In genomic region chr9:105690742-105691141, GRCh38 we compare ENCODE assay signal across 10 cellular contexts.
DNase-seq lines count a peak whose midpoint lies in the region; ATAC-seq and TF ChIP-seq lines count a peak whose summit lies in the region.
"Had no signal": no experiment of that assay in that cellular context is flagged by ENCODE, and none has a peak within 500 bp of the region (broad histone marks: within the 10 kb centered on the region; RNA-seq: fewer than 3 reads in every experiment).

No MANE protein-coding gene starts in this region.

- no peaks in the 10 kb centered on the region for H3K36me3 ChIP-seq in SU-DHL-6 (ENCODE audit: low read length)

- H3K9me3 ChIP-seq in SU-DHL-6 (ENCODE audit: insufficient read depth, low read length) = no peaks in the 10 kb centered on the region

- no peaks in the 10 kb centered on the region for H4K20me1 ChIP-seq in SU-DHL-6 (ENCODE audit: low read depth, low read length)

- DNase-seq in ACHN (peak; percentile 30), GM10266 (ENCODE audit: extremely low spot score) (no peak), foreskin fibroblast (peak; percentile 10 to 48), cerebellar cortex (ENCODE audit: low spot score) (no peak), islet precursor cell (no peak)
- DNase-seq: GF-D8, NCI-H1092 had no signal

- no peak overlapping the region for H3K27ac ChIP-seq in SU-DHL-6 (ENCODE audit: low read depth, low read length)

- H3K4me3 ChIP-seq in SU-DHL-6 (ENCODE audit: insufficient read depth, low read length, poor library complexity, severe bottlenecking) (no peak overlapping the region), foreskin fibroblast (ENCODE audit: low read depth in 1 of 2, low read length in 2 of 2) (no peak overlapping the region)

- peak; percentile 15 for TF ChIP-seq CTCF in GM10266 (IDR thresholded peaks at IDR 0.05; ENCODE audit: control insufficient read depth, insufficient read depth, low read depth, missing control alignments)
- TF ChIP-seq CTCF in SU-DHL-6 (IDR thresholded peaks at IDR 0.05; ENCODE audit: insufficient read depth, low read length, poor library complexity, severe bottlenecking) = peak; percentile 21
- TF ChIP-seq CTCF in foreskin fibroblast (IDR thresholded peaks at IDR 0.05; ENCODE audit: low read depth, low read length) = peak; percentile 57

- H3K79me2 ChIP-seq in SU-DHL-6 (ENCODE audit: insufficient read depth, low read length) = peaks cover 3% of the 10 kb centered on the region; the same call in 1 of the 2 replicates

- in situ Hi-C loops in ACHN (cut with HindIII; ENCODE audit: low pct_ligation_motif_present, low pct_unique_long_range_greater_than_20kb, low sequenced_read_pairs) = no loop called here

- ATAC-seq in HG02678 (IDR thresholded peaks at IDR 0.05; ENCODE audit: unreplicated experiment) = no peak
- ATAC-seq in GM18858 (IDR thresholded peaks at IDR 0.05; ENCODE audit: unreplicated experiment) = no peak

- no peak overlapping the region for H2AFZ ChIP-seq in SU-DHL-6 (ENCODE audit: low read depth, low read length, severe bottlenecking)

- no peaks in the 10 kb centered on the region for H3K9me2 ChIP-seq in SU-DHL-6 (replicated peaks; ENCODE audit: insufficient read depth, low read length)

- no peaks in the 10 kb centered on the region for H3F3A ChIP-seq in SU-DHL-6 (ENCODE audit: insufficient read depth)

- no peak overlapping the region for H3K9ac ChIP-seq in SU-DHL-6 (ENCODE audit: low read length)

- H3K4me2 ChIP-seq in SU-DHL-6 (ENCODE audit: low read depth, low read length, poor library complexity, severe bottlenecking) = no peak overlapping the region

- no peaks in the 10 kb centered on the region for H3K27me3 ChIP-seq in SU-DHL-6 (ENCODE audit: low read length)

Comparison
In these comparisons a context has a peak if more than half of its experiments do, and no peak if none do; other contexts are left out.
1. DNase-seq: peak in ACHN (single experiment) and foreskin fibroblast (2 of 2); none in GM10266 (single experiment), cerebellar cortex (single experiment) and islet precursor cell (single experiment).
2. Peak in every context shown above with its lines, with median percentiles within 50 percentile points of each other: CTCF ChIP-seq.